In the genomic region with DNA sequence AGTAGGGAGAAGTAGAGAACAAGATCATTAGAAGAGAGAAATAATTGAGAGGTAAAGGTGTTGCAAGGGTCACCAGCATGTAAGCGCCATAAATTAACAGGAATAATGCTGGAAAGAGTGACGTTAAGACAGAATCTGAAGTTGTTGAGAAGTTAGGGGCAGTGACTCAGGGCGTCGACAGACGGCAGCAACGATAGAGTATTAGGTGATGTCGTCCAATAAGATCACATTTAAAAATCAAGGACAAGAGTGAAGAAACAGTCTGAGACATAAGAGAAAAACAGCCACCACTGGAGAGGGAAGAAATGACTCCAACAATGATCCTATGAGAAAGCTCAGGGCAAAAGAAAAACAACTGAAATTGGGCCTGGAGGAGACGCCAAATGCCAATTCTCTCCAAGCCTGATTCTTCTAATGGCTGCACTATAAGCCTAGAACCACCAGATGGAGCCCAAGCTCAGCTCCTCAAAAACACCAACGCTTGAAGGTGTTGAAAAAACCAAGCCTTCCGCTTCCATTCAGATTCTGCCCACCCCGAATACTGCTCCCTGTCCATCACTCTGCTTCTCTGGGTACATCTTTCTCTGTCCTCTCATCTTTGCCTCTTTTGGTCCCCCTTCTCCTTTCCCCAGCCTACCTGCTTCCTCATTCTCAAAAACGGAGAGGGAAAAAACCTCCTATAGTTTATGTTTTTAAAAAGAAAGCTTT, we compare ENCODE assay signal across 8 cellular contexts.
A peak's percentile ranks its signal among the peaks of the same experiment; 100 is the strongest.
DNase-seq lines count a peak whose midpoint lies in the region; ATAC-seq, FAIRE-seq and TF ChIP-seq lines count a peak whose summit lies in the region.

No MANE protein-coding gene starts in this region.

- CTCF ChIA-PET in HepG2 (lab: Yijun Ruan, JAX; ENCODE audit: low intra/inter-chr PET ratio, low total read pairs), result interaction anchor here (1.2 to 5.6 kb wide), 4 partner anchors 45 to 122 kb away, joined by 4 to 110 read pairs (median 12); no protein-coding TSS in a partner anchor

- TF ChIP-seq POLR2A in HepG2 (IDR thresholded peaks at IDR 0.05; ENCODE audit: insufficient read depth in 1 of 2, low read depth in 2 of 2, low read length in 2 of 2), result no peak

- H3K4me3 ChIP-seq in AG09309 (ENCODE audit: control insufficient read depth, low read depth, low read length) (no peak overlapping the region), GM23248 (no peak overlapping the region), coronary artery (no peak overlapping the region), HepG2 (replicated peaks in 1 of 3; ENCODE audit: insufficient read depth in 1 of 3, low read depth in 2 of 3, low read length in 3 of 3) (no peak overlapping the region)

- no peaks in the 10 kb centered on the region for H3K9me2 ChIP-seq in GM23248 (ENCODE audit: insufficient read depth)

- peak; percentile 92 for TF ChIP-seq RAD21 in HepG2 (CRISPR knock-in tag; IDR thresholded peaks at IDR 0.05)

- no peaks in the 10 kb centered on the region for H3K9me3 ChIP-seq in GM23248 (ENCODE audit: low read depth)
- peaks cover 5% of the 10 kb centered on the region; the same call in 1 of the 2 replicates for H3K9me3 ChIP-seq in HepG2 (ENCODE audit: low read length)

- DNase-seq in AG09309 (ENCODE audit: low read depth) (peak; percentile 41), GM23248 (peak; percentile 86), NCI-H460 (ENCODE audit: extremely low read depth, low read depth) (peak; percentile 55), coronary artery (ENCODE audit: low spot score) (no peak), HepG2 (ENCODE audit: low spot score) (peak; percentile 62)
- DNase-seq in activated CD4-positive, alpha-beta T cell treated with anti-CD3 and anti-CD28 coated beads for 48 hours, result peak; percentile 67
- peak; percentile 29 to 34 for DNase-seq in stimulated activated CD4-positive, alpha-beta T cell treated with anti-CD3 and anti-CD28 coated beads, Interleukin-4, amount 100 ng/mL, for 48 hours (ENCODE audit: low read depth in 2 of 2)

- peak overlapping the region; percentile 72 for H3K4me2 ChIP-seq in GM23248 (ENCODE audit: unreplicated experiment)
- H3K4me2 ChIP-seq in HepG2 (ENCODE audit: low read depth, low read length), result no peak overlapping the region

- H4K20me1 ChIP-seq in GM23248 (ENCODE audit: insufficient read depth) (no peaks in the 10 kb centered on the region), HepG2 (ENCODE audit: insufficient read depth, low read length) (peaks cover 4% of the 10 kb centered on the region)

- FAIRE-seq in HepG2 (lab: Jason Lieb, UNC), result peak; percentile 80

- H2AFZ ChIP-seq in GM23248 (no peak overlapping the region), HepG2 (ENCODE audit: low read length) (no peak overlapping the region)

- WGBS in GM23248 (ENCODE audit: low coverage in 1 of 2, low lambda C conversion rate in 2 of 2, missing lambda C conversion rate in 2 of 2), 2 experiments, result 19 to 22% methylated on average over 12 of the region's 12 CpGs
- WGBS in HepG2 (ENCODE audit: low lambda C conversion rate), result 64% methylated on average over 12 of the region's 12 CpGs

- peaks cover 53% of the 10 kb centered on the region for H3F3A ChIP-seq in GM23248 (ENCODE audit: insufficient read depth)

- BruUV-seq in HepG2 (replicated peaks; lab: Mats Ljungman, UMichigan), result no TSS peak

- ATAC-seq in HepG2, result peak; percentile 55; the same call in 2 of the 3 replicates
- no peak for ATAC-seq in GM18870 (IDR thresholded peaks at IDR 0.05; ENCODE audit: unreplicated experiment)

- H3K36me3 ChIP-seq in GM23248 (ENCODE audit: low read depth), result 0 out of 2 replicates have a peak, but pooled peaks cover 4% of the 10 kb centered on the region
- peaks cover 5 to 12% of the 10 kb centered on the region in 2 experiments; a peak in 3 of 5 replicates for H3K36me3 ChIP-seq in HepG2 (replicated peaks in 1 of 2; ENCODE audit: control insufficient read depth in 1 of 2, insufficient read depth in 2 of 2, low read length in 2 of 2)

- no peaks in the 10 kb centered on the region for H3K27me3 ChIP-seq in GM23248 (replicated peaks; ENCODE audit: insufficient read depth)
- no peaks in the 10 kb centered on the region for H3K27me3 ChIP-seq in HepG2 (ENCODE audit: control insufficient read depth in 1 of 2, insufficient read depth in 2 of 2, low read length in 2 of 2)

- TF ChIP-seq CTCF in AG09309 (IDR thresholded peaks at IDR 0.05; ENCODE audit: control insufficient read depth, insufficient read depth, low read depth, low read length, missing control alignments) (peak; percentile 92), coronary artery (IDR thresholded peaks at IDR 0.05) (peak; percentile 86), HepG2 (CRISPR knock-in tag; IDR thresholded peaks at IDR 0.05) (peak; percentile 89)

- TF ChIP-seq EP300 in HepG2 (IDR thresholded peaks at IDR 0.05; ENCODE audit: low read depth in 2 of 2, low read length in 2 of 2) (no peak), HepG2 (CRISPR knock-in tag; IDR thresholded peaks at IDR 0.05; ENCODE audit: borderline replicate concordance) (no peak)

- peak overlapping the region; percentile 87 for H3K27ac ChIP-seq in GM23248
- no peak overlapping the region for H3K27ac ChIP-seq in coronary artery
- H3K27ac ChIP-seq in HepG2 (ENCODE audit: extremely low read length, insufficient read depth, low read length), result no peak overlapping the region

- in situ Hi-C loops in GM23248 (cut with MboI), result loop anchor here (5.0 to 10.0 kb wide), 2 partner anchors 89 to 176 kb away; no protein-coding TSS in a partner anchor
- in situ Hi-C loops in HepG2 (cut with HindIII; ENCODE audit: extremely low pct_ligation_motif_present, low pct_unique_long_range_greater_than_20kb), result loop anchor here (5.0 kb wide), 1 partner anchor 89 kb away; no protein-coding TSS in a partner anchor

- POLR2A ChIA-PET in HepG2 (lab: Yijun Ruan, JAX), result interaction anchor here (1.9 kb wide), 1 partner anchor 86 kb away, joined by 13 read pairs; no protein-coding TSS in a partner anchor

- H3K79me2 ChIP-seq in GM23248 (ENCODE audit: insufficient read depth), result peaks cover 60% of the 10 kb centered on the region
- peaks cover 3% of the 10 kb centered on the region for H3K79me2 ChIP-seq in HepG2 (ENCODE audit: insufficient read depth, low read length)

- H3K9ac ChIP-seq in GM23248, result peak overlapping the region; percentile 61
- H3K9ac ChIP-seq in HepG2 (ENCODE audit: insufficient read depth, low read depth, low read length), result no peak overlapping the region

- peaks cover 55% of the 10 kb centered on the region for H3K4me1 ChIP-seq in GM23248 (ENCODE audit: insufficient read depth)
- peaks cover 50% of the 10 kb centered on the region for H3K4me1 ChIP-seq in HepG2 (ENCODE audit: insufficient read depth, low read length)

- intact Hi-C loops in HepG2 (cut with micrococcal nuclease; ENCODE audit: unreplicated experiment), result loop anchor here (1.0 to 10.0 kb wide), 2 partner anchors 86 to 124 kb away; partner anchors contain the start of gene LACTBL1

TF ChIP-seq in HepG2, 621 proteins besides CTCF, POLR2A, EP300 and RAD21 (continues in another document):
- no peak for TF ChIP-seq ZNF260 (CRISPR knock-in tag; IDR thresholded peaks at IDR 0.05; ENCODE audit: borderline replicate concordance, low read depth)
- TF ChIP-seq SMC3 (IDR thresholded peaks at IDR 0.05; ENCODE audit: low read length), result peak; percentile 99
- TF ChIP-seq ZBTB4 (CRISPR knock-in tag; IDR thresholded peaks at IDR 0.05; ENCODE audit: borderline replicate concordance), result no peak
- TF ChIP-seq IRF2 (CRISPR knock-in tag; IDR thresholded peaks at IDR 0.05), result 0 out of 2 replicates have a peak, but pooled peaks have one; percentile 43
- TF ChIP-seq ZNF562 (CRISPR knock-in tag; IDR thresholded peaks at IDR 0.05; ENCODE audit: borderline replicate concordance), result no peak
- TF ChIP-seq MIXL1 (CRISPR knock-in tag; IDR thresholded peaks at IDR 0.05), result 0 out of 2 replicates have a peak, but pooled peaks have one; percentile 26
- TF ChIP-seq TRIM24 (CRISPR knock-in tag; IDR thresholded peaks at IDR 0.05), result no peak
- TF ChIP-seq, protein P1, sequence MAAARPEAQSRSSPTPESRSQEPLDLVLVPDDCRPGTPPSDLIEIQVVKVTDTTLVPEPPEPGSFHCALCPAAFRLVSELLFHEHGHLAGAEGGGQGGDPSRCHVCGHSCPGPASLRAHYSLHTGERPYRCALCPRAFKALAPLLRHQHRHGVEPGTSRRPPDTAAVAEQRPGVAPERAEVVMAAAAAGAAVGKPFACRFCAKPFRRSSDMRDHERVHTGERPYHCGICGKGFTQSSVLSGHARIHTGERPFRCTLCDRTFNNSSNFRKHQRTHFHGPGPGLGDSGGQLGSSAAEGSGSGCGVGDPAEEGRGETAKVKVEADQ (CRISPR knock-in tag; IDR thresholded peaks at IDR 0.05; ENCODE audit: borderline replicate concordance), result no peak
- peak; percentile 57; the same call in 1 of the 2 replicates for TF ChIP-seq ZSCAN9 (CRISPR knock-in tag; IDR thresholded peaks at IDR 0.05; ENCODE audit: borderline replicate concordance)
- no peak for TF ChIP-seq ZNF792 (CRISPR knock-in tag; IDR thresholded peaks at IDR 0.05)
- TF ChIP-seq ZNF615 (CRISPR knock-in tag; IDR thresholded peaks at IDR 0.05; ENCODE audit: borderline replicate concordance), result no peak
- TF ChIP-seq STAG1 (CRISPR knock-in tag; IDR thresholded peaks at IDR 0.05), result peak; percentile 97
- no peak for TF ChIP-seq RBM22 (optimal IDR thresholded peaks at IDR 0.05; ENCODE audit: low read length)
- TF ChIP-seq XRCC5 (optimal IDR thresholded peaks at IDR 0.05; ENCODE audit: low read length), result peak; percentile 34
- peak; percentile 36 for TF ChIP-seq TEAD3 (CRISPR knock-in tag; optimal IDR thresholded peaks at IDR 0.05; ENCODE audit: borderline replicate concordance)
